Comparison of ENCODE assay signal across 1 cellular context in genomic region chr16:57041182-57042156, GRCh38.
TF ChIP-seq lines count a peak whose summit lies in the region.

No MANE protein-coding gene starts in this region.

TF ChIP-seq in WTC11, 78 proteins besides CTCF, POLR2A, EP300 and RAD21 (continued from another document):
- TF ChIP-seq ZNF532 (CRISPR knock-in tag; IDR thresholded peaks at IDR 0.05; ENCODE audit: borderline replicate concordance) = no peak
- TF ChIP-seq E2F1 (CRISPR knock-in tag; IDR thresholded peaks at IDR 0.05) = no peak
